Comparison of ENCODE assay signal across 8 cellular contexts in genomic region chr19:2785244-2786000, GRCh38. TPM values are rescaled to one million over a fixed set of nuclear protein-coding genes. Genes with fewer than 3 reads are reported as not detected.
DNase-seq lines count a peak whose midpoint lies in the region; ATAC-seq and TF ChIP-seq lines count a peak whose summit lies in the region.

THOP1 (plus strand) TSS chr19:2785503; CDS start chr19:2785663, 160 bp downstream.

- TF ChIP-seq POLR2A in uterus (IDR thresholded peaks at IDR 0.05) = peak in 1 of 2 donors; percentile 70

- no peak for TF ChIP-seq CTCF in ascending aorta (IDR thresholded peaks at IDR 0.05)
- TF ChIP-seq CTCF in uterus (IDR thresholded peaks at IDR 0.05) = peak in 1 of 4 experiments; percentile 8

- H3K27me3 ChIP-seq in ascending aorta (no peaks in the 10 kb centered on the region), right cardiac atrium (ENCODE audit: control insufficient read depth, insufficient read depth) (no peaks in the 10 kb centered on the region), uterus (no peaks in the 10 kb centered on the region)

- peak within 1 kb of the TSS; percentile 82 for H3K27ac Mint-ChIP-seq in T-helper 2 cell treated with Interferon-gamma antibody and Interleukin-4, amounts not matched to agents 5 μg/mL and 100 μg/mL, for 36 hours

- H3K36me3 ChIP-seq in ascending aorta (peaks cover under 1 to 2% of the 10 kb centered on the region in 2 donors), uterus (no peaks in the 10 kb centered on the region)

- peak; percentile 73 for ATAC-seq in GM18498 (IDR thresholded peaks at IDR 0.05; ENCODE audit: unreplicated experiment)
- peak; percentile 60 for ATAC-seq in HG02943 (IDR thresholded peaks at IDR 0.05; ENCODE audit: low read depth, unreplicated experiment)
- ATAC-seq in right cardiac atrium = peak; percentile 94 to 95

- H3K4me1 Mint-ChIP-seq in T-helper 2 cell treated with Interferon-gamma antibody and Interleukin-4, amounts not matched to agents 5 μg/mL and 100 μg/mL, for 36 hours (ENCODE audit: low read depth) = peaks cover 40% of the 10 kb centered on the region

- DNase-seq in NCI-H1930 (lab: John Stamatoyannopoulos, UW) (peak; percentile 95 to 97), ascending aorta (ENCODE audit: low spot score in 2 of 2) (peak; percentile 95 to 99), right cardiac atrium (peak; percentile 100), pulmonary artery endothelial cell (ENCODE audit: low read depth, low spot score) (peak; percentile 96), uterus (peak; percentile 98)
- peak; percentile 99 for DNase-seq in T-helper 2 cell treated with Interferon-gamma antibody and Interleukin-4, amounts not matched to agents 5 μg/mL and 100 μg/mL, for 36 hours (ENCODE audit: low spot score)

- peak within 1 kb of the TSS; percentile 97 for H3K4me3 Mint-ChIP-seq in T-helper 2 cell treated with Interferon-gamma antibody and Interleukin-4, amounts not matched to agents 5 μg/mL and 100 μg/mL, for 36 hours

- peaks cover 12 to 32% of the 10 kb centered on the region in 2 donors for H3K4me1 ChIP-seq in ascending aorta
- peaks cover 3% of the 10 kb centered on the region for H3K4me1 ChIP-seq in right cardiac atrium (ENCODE audit: control insufficient read depth, insufficient read depth, low read length)
- H3K4me1 ChIP-seq in uterus = peaks cover 5 to 15% of the 10 kb centered on the region in 2 donors

- H3K4me3 ChIP-seq in ascending aorta (peak within 1 kb of the TSS; percentile 89 to 98), right cardiac atrium (ENCODE audit: low read length) (peak within 1 kb of the TSS; percentile 74), uterus (peak within 1 kb of the TSS; percentile 56 to 98)

- H3K27ac ChIP-seq in ascending aorta (peak within 1 kb of the TSS; percentile 28 to 51), right cardiac atrium (ENCODE audit: low read length) (peak within 1 kb of the TSS; percentile 40), uterus (peak within 1 kb of the TSS; percentile 18 to 70)

- no peaks in the 10 kb centered on the region for H3K27me3 Mint-ChIP-seq in T-helper 2 cell treated with Interferon-gamma antibody and Interleukin-4, amounts not matched to agents 5 μg/mL and 100 μg/mL, for 36 hours (ENCODE audit: low read depth)

- H3K36me3 Mint-ChIP-seq in T-helper 2 cell treated with Interferon-gamma antibody and Interleukin-4, amounts not matched to agents 5 μg/mL and 100 μg/mL, for 36 hours (ENCODE audit: low read depth) = peaks cover 11% of the 10 kb centered on the region

- WGBS in right cardiac atrium = under 1% methylated on average over 74 of the region's 78 CpGs

- H3K9me3 Mint-ChIP-seq in T-helper 2 cell treated with Interferon-gamma antibody and Interleukin-4, amounts not matched to agents 5 μg/mL and 100 μg/mL, for 36 hours = no peaks in the 10 kb centered on the region

- H3K9me3 ChIP-seq in ascending aorta = no peaks in the 10 kb centered on the region
- no peaks in the 10 kb centered on the region for H3K9me3 ChIP-seq in right cardiac atrium (ENCODE audit: control insufficient read depth, low read length)
- H3K9me3 ChIP-seq in uterus = no peaks in the 10 kb centered on the region

- intact Hi-C loops in ascending aorta (cut with DNase I) = loop anchor here (1.0 kb wide), 4 partner anchors 34 to 115 kb away; partner anchors contain the start of genes SLC39A3, ZNF554, ZNF555 and ZNF57
- intact Hi-C loops in right cardiac atrium (cut with DNase I) = no loop called here
- intact Hi-C loops in uterus (cut with DNase I; ENCODE audit: low total_unique reads) = no loop called here

RNA-seq across cellular contexts. Expression of gene THOP1, which starts in this region (rescaled TPM):
- total RNA-seq in ascending aorta (67.3 TPM), right cardiac atrium (10 to 100 TPM; 41.4 to 69.4 (median 54.1) TPM), pulmonary artery endothelial cell (187 and 195 TPM in 2 replicates), uterus (10 to 100 TPM in 2 of 4 donors, 1 to 10 TPM in 2; 5.9 to 51.8 (median 25.2) TPM)
- polyA plus RNA-seq in right cardiac atrium = 64.0 TPM

Comparison
In these comparisons a context has a peak if more than half of its experiments do, and no peak if none do; other contexts are left out.
1. Peak in every context shown above with its lines: DNase-seq, ATAC-seq, H3K4me3 ChIP-seq and H3K27ac ChIP-seq.